8 cellular contexts compared by ENCODE assay signal in the genomic region with DNA sequence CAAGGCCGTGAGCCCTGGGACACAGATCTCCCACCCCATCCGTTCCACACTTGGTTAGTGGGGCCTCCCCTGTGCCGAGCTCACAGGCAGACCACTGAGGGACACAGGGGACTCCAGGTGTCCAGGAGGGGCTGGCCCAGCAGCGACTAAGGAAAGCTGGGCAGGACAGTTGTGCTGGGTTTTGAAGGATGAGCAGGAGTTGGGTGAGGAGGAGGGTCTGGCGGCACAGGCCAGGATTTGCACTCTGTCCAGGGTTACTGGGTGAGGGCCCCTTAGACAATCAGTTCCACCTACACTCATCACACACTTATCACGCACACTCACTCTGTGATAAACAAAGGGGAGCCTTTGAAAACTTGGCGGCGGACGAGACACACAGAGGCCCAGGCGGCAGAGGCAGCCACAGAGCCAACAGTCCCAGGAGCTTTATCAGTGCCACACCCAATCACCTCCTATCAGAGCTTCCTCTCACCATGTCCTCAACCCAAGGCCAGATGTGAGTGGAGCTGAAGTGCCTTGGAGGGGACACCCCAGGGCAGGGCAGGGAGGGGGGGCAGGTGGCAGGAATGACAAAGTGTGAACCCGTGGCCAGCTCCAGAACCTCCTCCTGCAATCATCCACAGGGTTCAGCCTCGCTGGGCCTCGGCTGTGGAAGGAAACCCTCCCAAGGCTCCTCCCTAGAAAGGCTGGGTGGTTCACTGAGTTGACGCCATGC. TPM values are rescaled to one million over a fixed set of nuclear protein-coding genes. Genes with fewer than 3 reads are reported as not detected.
A peak's percentile ranks its signal among the peaks of the same experiment; 100 is the strongest.
DNase-seq lines count a peak whose midpoint lies in the region; ATAC-seq and TF ChIP-seq lines count a peak whose summit lies in the region.

No MANE protein-coding gene starts in this region.

- peak overlapping the region; percentile 95 for H3K27ac Mint-ChIP-seq in activated naive CD8-positive, alpha-beta T cell treated with anti-CD3 and anti-CD28 coated beads for 36 hours

- peaks cover 65% of the 10 kb centered on the region for H3K4me1 Mint-ChIP-seq in activated naive CD8-positive, alpha-beta T cell treated with anti-CD3 and anti-CD28 coated beads for 36 hours

- H3K36me3 ChIP-seq in gastrocnemius medialis (no peaks in the 10 kb centered on the region), sigmoid colon (no peaks in the 10 kb centered on the region), H7 (replicated peaks; ENCODE audit: control insufficient read depth, insufficient read depth, low read length) (no peaks in the 10 kb centered on the region)

- no peak for TF ChIP-seq POLR2A in gastrocnemius medialis (IDR thresholded peaks at IDR 0.05)
- TF ChIP-seq POLR2A in sigmoid colon (IDR thresholded peaks at IDR 0.05), result no peak

- H3K36me3 Mint-ChIP-seq in activated naive CD8-positive, alpha-beta T cell treated with anti-CD3 and anti-CD28 coated beads for 36 hours, result peaks cover 8% of the 10 kb centered on the region

- intact Hi-C loops in gastrocnemius medialis (cut with DNase I; ENCODE audit: low total_unique reads), result no loop called here
- intact Hi-C loops in sigmoid colon (cut with DNase I), result no loop called here

- H3K4me1 ChIP-seq in gastrocnemius medialis, result peaks cover 87 to 94% of the 10 kb centered on the region in 2 donors
- peaks cover 0 to 41% (median 37%) of the 10 kb centered on the region in 4 donors for H3K4me1 ChIP-seq in sigmoid colon

- TF ChIP-seq CTCF in gastrocnemius medialis (IDR thresholded peaks at IDR 0.05 in 4 of 5, conservative IDR thresholded peaks at IDR 0.05 in 1 of 5), result no peak
- TF ChIP-seq CTCF in GM13977 (IDR thresholded peaks at IDR 0.05; ENCODE audit: extremely low read depth, insufficient read depth, missing control alignments), result no peak
- TF ChIP-seq CTCF in sigmoid colon (IDR thresholded peaks at IDR 0.05), result no peak

- DNase-seq in HT-29 (ENCODE audit: low spot score), result peak; percentile 16
- DNase-seq in activated naive CD8-positive, alpha-beta T cell treated with anti-CD3 and anti-CD28 coated beads for 36 hours, result peak; percentile 64
- peak in 1 of 2 donors; percentile 87 for DNase-seq in gastrocnemius medialis
- no peak for DNase-seq in GM13977 (ENCODE audit: low spot score)
- no peak for DNase-seq in sigmoid colon
- no peak for DNase-seq in NCI-H1694 (lab: John Stamatoyannopoulos, UW)
- no peak for DNase-seq in H7

- H3K27me3 ChIP-seq in gastrocnemius medialis (no peaks in the 10 kb centered on the region), sigmoid colon (no peaks in the 10 kb centered on the region), H7 (ENCODE audit: control insufficient read depth, insufficient read depth, low read length) (no peaks in the 10 kb centered on the region)

- no peaks in the 10 kb centered on the region for H3K9me3 Mint-ChIP-seq in activated naive CD8-positive, alpha-beta T cell treated with anti-CD3 and anti-CD28 coated beads for 36 hours

- no peaks in the 10 kb centered on the region for H3K27me3 Mint-ChIP-seq in activated naive CD8-positive, alpha-beta T cell treated with anti-CD3 and anti-CD28 coated beads for 36 hours

- ATAC-seq in GM19035 (IDR thresholded peaks at IDR 0.05; ENCODE audit: unreplicated experiment) (peak; percentile 11), gastrocnemius medialis (peak; percentile 1 to 4)

- peak overlapping the region; percentile 90 for H3K4me3 Mint-ChIP-seq in activated naive CD8-positive, alpha-beta T cell treated with anti-CD3 and anti-CD28 coated beads for 36 hours

- H3K27ac ChIP-seq in gastrocnemius medialis, result peak overlapping the region; percentile 97 to 100 (median 100)
- peak overlapping the region in 2 of 4 donors; percentile 59 to 77 for H3K27ac ChIP-seq in sigmoid colon

- H3K9me3 ChIP-seq in gastrocnemius medialis (no peaks in the 10 kb centered on the region), sigmoid colon (no peaks in the 10 kb centered on the region)

- in situ Hi-C loops in gastrocnemius medialis (cut with MboI; ENCODE audit: low sequenced_read_pairs in 4 of 4) (loop anchor here in 2 of 4 donors (25.0 kb wide), 2 partner anchors 307 to 332 kb away; a partner anchor contains a TSS), GM13977 (cut with MboI; ENCODE audit: low pct_unique_long_range_greater_than_20kb, low sequenced_read_pairs, unreplicated experiment) (no loop called here)

- no peak for TF ChIP-seq EP300 in sigmoid colon (IDR thresholded peaks at IDR 0.05)

- 36 to 55% methylated on average over 14 of the region's 14 CpGs for WGBS in sigmoid colon, 2 donors

- H3K4me3 ChIP-seq in gastrocnemius medialis, result peak overlapping the region in 1 of 4 donors; percentile 44
- no peak overlapping the region for H3K4me3 ChIP-seq in sigmoid colon
- H3K4me3 ChIP-seq in H7 (ENCODE audit: insufficient read depth, low read depth, low read length), result no peak overlapping the region

RNA-seq across cellular contexts. Expression of a gene that starts 26.6 kb away (rescaled TPM):
- 119 and 126 TPM in 2 replicates for total RNA-seq in HT-29 (2014; rRNA removed; shearing (Covaris generic))
- total RNA-seq in activated naive CD8-positive, alpha-beta T cell treated with anti-CD3 and anti-CD28 coated beads for 36 hours, result 100 to 1,000 TPM in 1 of 2 experiments, 10 to 100 TPM in 1; 98.8 to 101 TPM
- total RNA-seq in gastrocnemius medialis, result 1,000 to 10,000 TPM; 1,150 to 2,167 (median 1,736) TPM
- 10 to 100 TPM; 36.1 to 57.9 (median 43.2) TPM for total RNA-seq in sigmoid colon
- polyA plus RNA-seq in sigmoid colon, result 10 to 100 TPM; 20.3 to 52.9 (median 34.8) TPM
- 26.0 and 31.6 TPM in 2 replicates for total RNA-seq in H7 (2014; rRNA removed; shearing (Covaris generic))

Comparison
In these comparisons a context has a peak if more than half of its experiments do, and no peak if none do; other contexts are left out.
1. DNase-seq: peak in HT-29 (single experiment) and activated naive CD8-positive, alpha-beta T cell treated with anti-CD3 and anti-CD28 coated beads for 36 hours (single experiment); none in GM13977 (single experiment), sigmoid colon (single experiment), NCI-H1694 (single experiment) and H7 (single experiment).